ENCODE assay signal across 8 cellular contexts in the genomic region with DNA sequence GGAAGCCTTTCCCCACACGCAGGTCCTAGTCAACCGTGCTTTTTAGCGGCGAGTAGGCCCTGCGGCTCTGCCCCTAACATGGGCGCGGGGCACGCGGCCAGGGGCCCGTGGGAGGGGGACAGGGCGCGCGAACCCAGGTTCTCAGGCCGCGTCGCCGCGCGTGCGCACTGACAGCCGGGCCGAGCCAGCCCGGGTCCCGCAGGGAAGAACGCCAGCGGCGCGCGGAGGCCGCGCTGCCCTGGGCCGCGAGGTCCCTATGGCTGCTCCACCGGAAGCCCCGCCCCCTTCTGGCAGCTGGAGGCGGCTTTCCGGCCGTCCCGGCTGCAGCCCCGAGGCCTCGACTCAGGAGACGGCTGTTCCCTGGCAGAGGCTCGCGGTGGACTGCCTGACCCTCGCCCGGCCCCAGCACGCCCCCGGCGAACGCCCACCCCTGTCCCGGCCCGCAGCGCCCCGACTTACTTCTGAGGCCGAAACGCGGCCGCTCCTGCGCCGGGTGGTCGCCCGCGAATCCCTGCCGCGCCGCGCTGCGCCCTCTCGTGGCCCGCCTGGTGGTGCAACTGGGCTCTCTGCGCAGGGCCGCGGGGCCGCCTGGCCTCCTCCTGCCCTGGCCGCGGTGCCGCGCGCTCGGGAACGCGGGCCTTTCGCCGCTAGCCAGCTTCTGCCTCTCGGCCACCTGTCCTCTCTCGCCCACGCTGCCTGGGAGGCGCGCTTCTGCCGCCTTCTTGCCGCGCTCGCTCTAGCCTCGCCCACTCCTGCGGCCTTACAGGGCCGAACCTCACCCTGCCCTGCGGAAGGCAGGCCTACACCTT. TPM values are rescaled to one million over a fixed set of nuclear protein-coding genes. Genes with fewer than 3 reads are reported as not detected.
DNase-seq lines count a peak whose midpoint lies in the region; ATAC-seq and TF ChIP-seq lines count a peak whose summit lies in the region.

No MANE protein-coding gene starts in this region.

- H3K9me3 ChIP-seq in SK-N-MC (ENCODE audit: low read depth, low read length) (no peaks in the 10 kb centered on the region), osteoblast (ENCODE audit: low read depth, low read length) (no peaks in the 10 kb centered on the region), testis (no peaks in the 10 kb centered on the region)

- H3K27me3 ChIP-seq in osteoblast (ENCODE audit: insufficient read depth, low read length) (no peaks in the 10 kb centered on the region), testis (no peaks in the 10 kb centered on the region)

- H2AFZ ChIP-seq in osteoblast (ENCODE audit: low read length), result peak overlapping the region; percentile 96

- H3K27ac ChIP-seq in SK-N-MC (no peak overlapping the region), osteoblast (ENCODE audit: low read depth, low read length) (peak overlapping the region; percentile 72), testis (peak overlapping the region; percentile 85 to 86)

- peak overlapping the region; percentile 85 for H3K4me3 Mint-ChIP-seq in activated naive CD4-positive, alpha-beta T cell treated with anti-CD3 and anti-CD28 coated beads, Interleukin-2, amount 50 U/mL, for 24 hours

- intact Hi-C loops in testis (cut with DNase I; ENCODE audit: low total_unique reads), result no loop called here

- peak; percentile 31 for TF ChIP-seq POLR2A in NB4 (IDR thresholded peaks at IDR 0.05; ENCODE audit: extremely low read depth, insufficient read length)
- TF ChIP-seq POLR2A in testis (IDR thresholded peaks at IDR 0.05), result no peak

- no peaks in the 10 kb centered on the region for H3K27me3 Mint-ChIP-seq in activated naive CD4-positive, alpha-beta T cell treated with anti-CD3 and anti-CD28 coated beads, Interleukin-2, amount 50 U/mL, for 24 hours

- H3K9me3 Mint-ChIP-seq in activated naive CD4-positive, alpha-beta T cell treated with anti-CD3 and anti-CD28 coated beads, Interleukin-2, amount 50 U/mL, for 24 hours, result no peaks in the 10 kb centered on the region

- H3K36me3 ChIP-seq in SK-N-MC (ENCODE audit: insufficient read depth, low read length) (no peaks in the 10 kb centered on the region), osteoblast (ENCODE audit: insufficient read depth, low read length) (no peaks in the 10 kb centered on the region), testis (ENCODE audit: low read depth, missing control alignments) (no peaks in the 10 kb centered on the region)

- H3K4me1 Mint-ChIP-seq in activated naive CD4-positive, alpha-beta T cell treated with anti-CD3 and anti-CD28 coated beads, Interleukin-2, amount 50 U/mL, for 24 hours, result peaks cover 29% of the 10 kb centered on the region

- peak overlapping the region; percentile 82 for H3K4me2 ChIP-seq in osteoblast (ENCODE audit: insufficient read depth, low read length)

- peak; percentile 73 for TF ChIP-seq CTCF in GM12864 (IDR thresholded peaks at IDR 0.05; ENCODE audit: low read depth, low read length, missing control alignments)
- TF ChIP-seq CTCF in NB4 (IDR thresholded peaks at IDR 0.05; ENCODE audit: low read depth, low read length), result no peak
- peak; percentile 66 for TF ChIP-seq CTCF in osteoblast (IDR thresholded peaks at IDR 0.05; ENCODE audit: extremely low read depth, low read depth, low read length)
- TF ChIP-seq CTCF in testis (IDR thresholded peaks at IDR 0.05), result peak; percentile 82 to 93 (median 84)

- H3K36me3 Mint-ChIP-seq in activated naive CD4-positive, alpha-beta T cell treated with anti-CD3 and anti-CD28 coated beads, Interleukin-2, amount 50 U/mL, for 24 hours, result no peaks in the 10 kb centered on the region

- H3K4me1 ChIP-seq in osteoblast (ENCODE audit: insufficient read depth, low read length) (peaks cover 9% of the 10 kb centered on the region), testis (no peaks in the 10 kb centered on the region)

- no peaks in the 10 kb centered on the region for H3K79me2 ChIP-seq in osteoblast (ENCODE audit: insufficient read depth, low read length)

- ATAC-seq in HG02588 (IDR thresholded peaks at IDR 0.05; ENCODE audit: unreplicated experiment), result peak; percentile 89

- peak overlapping the region; percentile 96 for H3K27ac Mint-ChIP-seq in activated naive CD4-positive, alpha-beta T cell treated with anti-CD3 and anti-CD28 coated beads, Interleukin-2, amount 50 U/mL, for 24 hours

- H3K4me3 ChIP-seq in GM12864 (ENCODE audit: low read depth, low read length) (peak overlapping the region; percentile 60), NB4 (ENCODE audit: low read depth, low read length) (peak overlapping the region; percentile 43), SK-N-MC (peak overlapping the region; percentile 76), osteoblast (ENCODE audit: insufficient read depth, low read length) (peak overlapping the region; percentile 79), testis (peak overlapping the region; percentile 66 to 67)

- peak overlapping the region; percentile 38 for H3K9ac ChIP-seq in SK-N-MC (ENCODE audit: insufficient read length)

- H4K20me1 ChIP-seq in osteoblast (ENCODE audit: insufficient read depth, low read length), result no peaks in the 10 kb centered on the region

- 1 to 5% methylated on average over 22 to 45 of the region's 97 CpGs for WGBS in testis, 2 donors

- DNase-seq in GM12864 (ENCODE audit: low read depth), result no peak
- DNase-seq in NB4 (ENCODE audit: low read depth), result peak; percentile 91
- no peak for DNase-seq in SK-N-MC (ENCODE audit: low read depth, low spot score)
- DNase-seq in globus pallidus (ENCODE audit: low spot score), result peak; percentile 93
- DNase-seq in osteoblast (ENCODE audit: insufficient read length, low spot score, missing footprints), result peak; percentile 100
- peak; percentile 94 for DNase-seq in testis

RNA-seq across cellular contexts. Expression of a gene that starts 16.6 kb away (rescaled TPM):
- not detected in 2 replicates for total RNA-seq in osteoblast
- total RNA-seq in testis, result under 1 TPM; 0.31 to 0.47 TPM
- polyA plus RNA-seq in testis (ENCODE audit: insufficient read depth, low read depth, low replicate concordance), result 0.25 TPM

RNA-seq across cellular contexts. Expression of a gene that starts 23.4 kb away (rescaled TPM):
- total RNA-seq in osteoblast, result 51.9 and 59.7 TPM in 2 replicates
- total RNA-seq in testis, result 10 to 100 TPM; 30.1 to 38.1 TPM
- 19.5 TPM for polyA plus RNA-seq in testis (ENCODE audit: insufficient read depth, low read depth, low replicate concordance)

Comparison
In these comparisons a context has a peak if more than half of its experiments do, and no peak if none do; other contexts are left out.
1. DNase-seq: peak in NB4 (single experiment), globus pallidus (single experiment), osteoblast (single experiment) and testis (single experiment); none in GM12864 (single experiment) and SK-N-MC (single experiment).
2. Peak in every context shown above with its lines, with median percentiles within 50 percentile points of each other: H3K4me3 ChIP-seq.